In genomic region chr1:162197615-162198497, GRCh38 we compare ENCODE assay signal across 20 cellular contexts.
A peak's percentile ranks its signal among the peaks of the same experiment; 100 is the strongest.
DNase-seq lines count a peak whose midpoint lies in the region; ATAC-seq and TF ChIP-seq lines count a peak whose summit lies in the region.
"Had no signal": no experiment of that assay in that cellular context is flagged by ENCODE, and none has a peak within 500 bp of the region (broad histone marks: within the 10 kb centered on the region; RNA-seq: fewer than 3 reads in every experiment).

No MANE protein-coding gene starts in this region.

- no peak for ATAC-seq in HG02763 (IDR thresholded peaks at IDR 0.05; ENCODE audit: unreplicated experiment)
- no peak for ATAC-seq in effector memory CD8-positive, alpha-beta T cell (replicated peaks)
- ATAC-seq: T-helper 17 cell had no signal

- H3K4me1 Mint-ChIP-seq in progenitor cell of endocrine pancreas (ENCODE audit: low read depth) = peaks cover 11% of the 10 kb centered on the region
- no peaks in the 10 kb centered on the region for H3K4me1 Mint-ChIP-seq in effector memory CD8-positive, alpha-beta T cell (ENCODE audit: low read depth in 2 of 2)
- H3K4me1 Mint-ChIP-seq: memory B cell, T-helper 17 cell had no signal

- TF ChIP-seq CTCF in hepatocyte (IDR thresholded peaks at IDR 0.05; ENCODE audit: poor library complexity) = no peak
- peak; percentile 24 for TF ChIP-seq CTCF in progenitor cell of endocrine pancreas (IDR thresholded peaks at IDR 0.05; ENCODE audit: unreplicated experiment)
- no peak for TF ChIP-seq CTCF in A673 (conservative IDR thresholded peaks at IDR 0.05; ENCODE audit: low read depth, low read length)

- H4K20me1 ChIP-seq in hepatocyte (ENCODE audit: insufficient read depth, poor library complexity, severe bottlenecking) = no peaks in the 10 kb centered on the region

- 82% methylated on average over 13 of the region's 13 CpGs for WGBS in hepatocyte (ENCODE audit: low lambda C conversion rate, missing lambda C conversion rate)

- peak in 2 of 3 experiments; percentile 23 to 29 for DNase-seq in NCI-H1417 (lab: John Stamatoyannopoulos, UW)
- DNase-seq in NCI-H1417 treated with DMSO at 0.1 percent for 48 hours (lab: John Stamatoyannopoulos, UW) = no peak
- DNase-seq in NT2/D1 (ENCODE audit: low read depth, low spot score) = peak; percentile 87
- no peak for DNase-seq in hepatocyte (ENCODE audit: low spot score)
- no peak for DNase-seq in progenitor cell of endocrine pancreas (ENCODE audit: low spot score, unreplicated experiment)
- no peak for DNase-seq in A673 (ENCODE audit: low spot score)
- no peak for DNase-seq in effector memory CD8-positive, alpha-beta T cell
- DNase-seq: activated CD4-positive, alpha-beta T cell treated with anti-CD3 and anti-CD28 coated beads for 1 hour; activated naive CD4-positive, alpha-beta T cell treated with anti-CD3 and anti-CD28 coated beads, Interleukin-2, amount 50 U/mL, for 16 hours; CD4-positive, alpha-beta T cell; effector CD8-positive, alpha-beta T cell; foreskin fibroblast; GDM1; NCI-H2029 treated with DMSO at 0.1 percent for 48 hours; NCI-H526 treated with DMSO at 0.1 percent for 48 hours; nucleus accumbens; spleen; T-helper 17 cell had no signal

- no peak overlapping the region for H3K4me3 Mint-ChIP-seq in progenitor cell of endocrine pancreas (ENCODE audit: low read depth)
- H3K4me3 Mint-ChIP-seq in effector memory CD8-positive, alpha-beta T cell = no peak overlapping the region
- H3K4me3 Mint-ChIP-seq: CD4-positive, alpha-beta T cell; memory B cell; T-helper 17 cell had no signal

- POLR2A ChIA-PET in A673 (lab: Charles Lee; ENCODE audit: low non-redundant PET) = no interaction called here

- no peaks in the 10 kb centered on the region for H3K36me3 Mint-ChIP-seq in progenitor cell of endocrine pancreas (ENCODE audit: insufficient read depth)
- H3K36me3 Mint-ChIP-seq in effector memory CD8-positive, alpha-beta T cell (ENCODE audit: insufficient read depth) = no peaks in the 10 kb centered on the region
- H3K36me3 Mint-ChIP-seq: memory B cell had no signal

- intact Hi-C loops in A673 (cut with micrococcal nuclease; ENCODE audit: unreplicated experiment) = no loop called here

- no peak overlapping the region for H2AFZ ChIP-seq in hepatocyte

- H3K9ac ChIP-seq in NT2/D1 (ENCODE audit: insufficient read length, low read depth) = peak overlapping the region; percentile 12

- H3K9me3 ChIP-seq in NT2/D1 (ENCODE audit: insufficient read depth, low read length) (0 out of 2 replicates have a peak, but pooled peaks cover 3% of the 10 kb centered on the region), hepatocyte (ENCODE audit: low read depth) (no peaks in the 10 kb centered on the region), A673 (ENCODE audit: low read depth, low read length, poor library complexity, severe bottlenecking) (no peaks in the 10 kb centered on the region)

- no peaks in the 10 kb centered on the region for H3K36me3 ChIP-seq in NT2/D1 (ENCODE audit: insufficient read depth, insufficient read length, low read length)
- no peaks in the 10 kb centered on the region for H3K36me3 ChIP-seq in hepatocyte (replicated peaks; ENCODE audit: insufficient read depth, low read depth)
- no peaks in the 10 kb centered on the region for H3K36me3 ChIP-seq in A673 (ENCODE audit: insufficient read depth, low read length, poor library complexity, severe bottlenecking)
- H3K36me3 ChIP-seq: spleen had no signal

- no peak overlapping the region for H3K4me2 ChIP-seq in hepatocyte

- H3K27ac ChIP-seq in hepatocyte (peak overlapping the region; percentile 56), A673 (ENCODE audit: low read depth, low read length, poor library complexity, severe bottlenecking) (no peak overlapping the region)
- H3K27ac ChIP-seq: spleen had no signal

- H3K4me3 ChIP-seq in NT2/D1 (ENCODE audit: insufficient read length, low read depth) = no peak overlapping the region
- H3K4me3 ChIP-seq in hepatocyte = no peak overlapping the region
- H3K4me3 ChIP-seq in A673 (ENCODE audit: low read depth, low read length, poor library complexity, severe bottlenecking) = no peak overlapping the region
- H3K4me3 ChIP-seq: spleen had no signal

- H3K9me3 Mint-ChIP-seq in progenitor cell of endocrine pancreas (ENCODE audit: low read depth) = no peaks in the 10 kb centered on the region
- H3K9me3 Mint-ChIP-seq in effector memory CD8-positive, alpha-beta T cell = no peaks in the 10 kb centered on the region
- H3K9me3 Mint-ChIP-seq: CD4-positive, alpha-beta T cell; memory B cell had no signal

- peaks cover 9% of the 10 kb centered on the region for H3K4me1 ChIP-seq in NT2/D1 (ENCODE audit: insufficient read depth, insufficient read length)
- peaks cover 22% of the 10 kb centered on the region for H3K4me1 ChIP-seq in hepatocyte (ENCODE audit: insufficient read depth)
- H3K4me1 ChIP-seq in A673 (ENCODE audit: insufficient read depth, low read length, poor library complexity, severe bottlenecking) = peaks cover 19% of the 10 kb centered on the region

- peaks cover 29% of the 10 kb centered on the region for H3K79me2 ChIP-seq in hepatocyte

- CTCF ChIA-PET in A673 (lab: Charles Lee) = no interaction called here

- no peaks in the 10 kb centered on the region for H3K9me2 ChIP-seq in hepatocyte (replicated peaks; ENCODE audit: insufficient read depth)

- BruUV-seq in A673 (replicated peaks; lab: Mats Ljungman, UMichigan) = no TSS peak

- no peak overlapping the region for H3K27ac Mint-ChIP-seq in progenitor cell of endocrine pancreas
- H3K27ac Mint-ChIP-seq in effector memory CD8-positive, alpha-beta T cell = no peak overlapping the region
- H3K27ac Mint-ChIP-seq: CD4-positive, alpha-beta T cell; memory B cell; T-helper 17 cell had no signal

- H3K27me3 ChIP-seq in NT2/D1 (ENCODE audit: insufficient read depth, insufficient read length) (no peaks in the 10 kb centered on the region), hepatocyte (no peaks in the 10 kb centered on the region), A673 (replicated peaks; ENCODE audit: insufficient read depth, low read depth, low read length, poor library complexity) (no peaks in the 10 kb centered on the region)

- H3K27me3 Mint-ChIP-seq in progenitor cell of endocrine pancreas = no peaks in the 10 kb centered on the region
- H3K27me3 Mint-ChIP-seq in effector memory CD8-positive, alpha-beta T cell = peaks cover 40 to 41% of the 10 kb centered on the region in 2 donors

Comparison
In these comparisons a context has a peak if more than half of its experiments do, and no peak if none do; other contexts are left out.
1. DNase-seq: peak in NCI-H1417 (2 of 3) and NT2/D1 (single experiment); none in NCI-H1417 treated with DMSO at 0.1 percent for 48 hours (single experiment), hepatocyte (single experiment), progenitor cell of endocrine pancreas (single experiment), A673 (single experiment) and effector memory CD8-positive, alpha-beta T cell (0 of 3).